ENCODE assay signal across 8 cellular contexts in the genomic region with DNA sequence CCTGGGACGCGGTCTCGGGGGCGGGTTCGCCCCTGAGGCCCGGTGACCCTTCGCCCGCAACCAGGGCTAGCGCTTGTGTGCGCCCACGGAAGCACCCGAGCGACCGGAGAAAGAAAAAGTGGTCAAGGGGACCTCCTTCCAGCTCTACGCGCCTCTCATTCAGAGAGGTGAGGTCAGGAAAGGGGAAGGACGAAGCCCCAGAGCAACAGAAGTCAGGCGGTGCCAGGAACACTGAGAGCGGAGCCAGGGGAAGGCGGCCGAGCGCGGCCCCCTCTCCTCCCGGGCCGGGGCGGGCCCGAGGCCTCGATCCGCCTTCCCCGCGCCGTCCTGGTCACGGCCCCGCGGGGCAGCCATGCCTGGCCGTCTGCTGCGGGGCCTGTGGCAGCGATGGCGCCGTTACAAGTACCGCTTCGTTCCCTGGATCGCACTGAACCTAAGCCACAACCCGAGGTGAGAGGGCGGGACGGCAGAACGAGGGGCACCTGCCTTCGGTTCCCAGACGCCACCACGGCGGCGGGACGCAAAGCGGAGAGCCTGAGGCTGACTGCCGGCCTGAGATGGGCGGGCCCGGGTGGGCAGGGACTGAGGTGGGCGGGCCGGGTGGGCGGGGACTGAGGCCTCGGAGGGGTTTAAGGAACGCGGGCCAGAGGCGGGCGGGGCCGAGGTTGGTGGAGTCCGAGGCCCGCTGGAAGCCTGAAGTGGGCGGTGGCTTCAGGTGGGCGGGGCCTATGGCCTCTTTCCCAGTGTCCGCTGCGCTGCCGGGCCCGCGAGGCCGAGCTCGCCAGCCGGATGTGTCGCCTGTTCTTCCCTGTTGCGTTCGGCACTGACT. TPM values are rescaled to one million over a fixed set of nuclear protein-coding genes. Genes with fewer than 3 reads are reported as not detected.
DNase-seq lines count a peak whose midpoint lies in the region; ATAC-seq and TF ChIP-seq lines count a peak whose summit lies in the region.

A gene with protein sequence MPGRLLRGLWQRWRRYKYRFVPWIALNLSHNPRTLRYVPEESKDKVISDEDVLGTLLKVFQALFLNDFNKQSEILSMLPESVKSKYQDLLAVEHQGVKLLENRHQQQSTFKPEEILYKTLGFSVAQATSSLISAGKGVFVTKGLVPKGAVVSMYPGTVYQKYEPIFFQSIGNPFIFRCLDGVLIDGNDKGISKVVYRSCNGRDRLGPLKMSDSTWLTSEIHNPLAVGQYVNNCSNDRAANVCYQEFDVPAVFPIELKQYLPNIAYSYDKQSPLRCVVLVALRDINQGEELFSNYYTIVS (plus strand): TSS at position 303 of the 829 bp plus-strand sequence. CDS start 50 bp downstream, at position 353.

- peaks cover 24% of the 10 kb centered on the region for H3K4me1 Mint-ChIP-seq in activated naive CD4-positive, alpha-beta T cell treated with anti-CD3 and anti-CD28 coated beads, Interleukin-2, amount 10 ng/mL, durations not matched to agents 7 days and 5 days

- H3K27me3 Mint-ChIP-seq in activated naive CD4-positive, alpha-beta T cell treated with anti-CD3 and anti-CD28 coated beads, Interleukin-2, amount 10 ng/mL, durations not matched to agents 7 days and 5 days, result peaks cover 30% of the 10 kb centered on the region

- TF ChIP-seq CTCF in HFF-Myc (IDR thresholded peaks at IDR 0.05; ENCODE audit: low read depth, low read length, missing control alignments) (no peak), gastroesophageal sphincter (IDR thresholded peaks at IDR 0.05) (no peak), neutrophil (IDR thresholded peaks at IDR 0.05) (peak; percentile 42), subcutaneous adipose tissue (IDR thresholded peaks at IDR 0.05; ENCODE audit: low read depth) (no peak)

- WGBS in gastroesophageal sphincter (ENCODE audit: low coverage in 1 of 2), 2 donors, result 2% methylated on average over 11 of the region's 81 CpGs; no CpG with 5 or more reads in 1 of the 2 donors

- H3K4me1 ChIP-seq in SJSA1 (replicated peaks) (peaks cover 12% of the 10 kb centered on the region), gastroesophageal sphincter (peaks cover 0 to 15% (median 5%) of the 10 kb centered on the region in 3 donors), neutrophil (ENCODE audit: control insufficient read depth in 1 of 2, insufficient read depth in 1 of 2, low read depth in 1 of 2, low read length in 1 of 2) (peaks cover 19 to 29% of the 10 kb centered on the region in 2 experiments)

- CTCF ChIA-PET in activated naive CD4-positive, alpha-beta T cell treated with anti-CD3 and anti-CD28 coated beads, Interleukin-2, amount 10 ng/mL, durations not matched to agents 7 days and 5 days (lab: Charles Lee), result interaction anchor here (0.5 to 5.2 kb wide), 4 partner anchors 9 to 389 kb away, joined by 3 to 24 read pairs (median 3); no protein-coding TSS in a partner anchor

- H3K4me3 ChIP-seq in HFF-Myc (replicated peaks; ENCODE audit: low read depth, low read length), result peak within 1 kb of the TSS; percentile 60
- H3K4me3 ChIP-seq in SJSA1, result peak within 1 kb of the TSS; percentile 75
- H3K4me3 ChIP-seq in gastroesophageal sphincter, result peak within 1 kb of the TSS; percentile 52 to 68
- H3K4me3 ChIP-seq in neutrophil (ENCODE audit: low read depth in 1 of 2, low read length in 1 of 2), result peak within 1 kb of the TSS; percentile 59 to 96

- H3K36me3 ChIP-seq in SJSA1 (no peaks in the 10 kb centered on the region), gastroesophageal sphincter (no peaks in the 10 kb centered on the region), neutrophil (no peaks in the 10 kb centered on the region)

- no peaks in the 10 kb centered on the region for H3K9me3 ChIP-seq in SJSA1 (replicated peaks)
- no peaks in the 10 kb centered on the region for H3K9me3 ChIP-seq in gastroesophageal sphincter
- no peaks in the 10 kb centered on the region for H3K9me3 ChIP-seq in neutrophil

- no peaks in the 10 kb centered on the region for H3K36me3 Mint-ChIP-seq in activated naive CD4-positive, alpha-beta T cell treated with anti-CD3 and anti-CD28 coated beads, Interleukin-2, amount 10 ng/mL, durations not matched to agents 7 days and 5 days

- peak within 1 kb of the TSS; percentile 88 for H3K27ac Mint-ChIP-seq in activated naive CD4-positive, alpha-beta T cell treated with anti-CD3 and anti-CD28 coated beads, Interleukin-2, amount 10 ng/mL, durations not matched to agents 7 days and 5 days

- peak; percentile 95 for ATAC-seq in gastroesophageal sphincter

- no peaks in the 10 kb centered on the region for H3K27me3 ChIP-seq in SJSA1 (replicated peaks)
- no peaks in the 10 kb centered on the region for H3K27me3 ChIP-seq in gastroesophageal sphincter
- H3K27me3 ChIP-seq in neutrophil, result no peaks in the 10 kb centered on the region

- peak; percentile 59 to 62 for TF ChIP-seq POLR2A in gastroesophageal sphincter (IDR thresholded peaks at IDR 0.05)

- no peak for TF ChIP-seq EP300 in gastroesophageal sphincter (IDR thresholded peaks at IDR 0.05)

- DNase-seq in GM04503 (ENCODE audit: low read depth) (peak; percentile 76), HFF-Myc (ENCODE audit: extremely low read depth, low read depth) (peak; percentile 83), MV-4-11 (lab: John Stamatoyannopoulos, UW) (peak; percentile 96), SJSA1 (ENCODE audit: low read depth in 1 of 2, low spot score in 2 of 2) (peak; percentile 98)
- peak; percentile 94 for DNase-seq in activated naive CD4-positive, alpha-beta T cell treated with anti-CD3 and anti-CD28 coated beads, Interleukin-2, amount 10 ng/mL, durations not matched to agents 7 days and 5 days

- H3K9me3 Mint-ChIP-seq in activated naive CD4-positive, alpha-beta T cell treated with anti-CD3 and anti-CD28 coated beads, Interleukin-2, amount 10 ng/mL, durations not matched to agents 7 days and 5 days, result no peaks in the 10 kb centered on the region

- H3K27ac ChIP-seq in SJSA1 (peak within 1 kb of the TSS; percentile 83), gastroesophageal sphincter (peak within 1 kb of the TSS; percentile 74 to 96 (median 94)), neutrophil (peak within 1 kb of the TSS; percentile 97)

- H3K4me3 Mint-ChIP-seq in activated naive CD4-positive, alpha-beta T cell treated with anti-CD3 and anti-CD28 coated beads, Interleukin-2, amount 10 ng/mL, durations not matched to agents 7 days and 5 days, result peak within 1 kb of the TSS; percentile 75

RNA-seq across cellular contexts. Expression of the gene that starts here (rescaled TPM):
- total RNA-seq in SJSA1 (2014; rRNA removed; shearing (Covaris generic)), result 17.8 and 24.3 TPM in 2 replicates
- total RNA-seq in gastroesophageal sphincter (10 to 100 TPM in 3 of 4 donors, 1 to 10 TPM in 1; 5.9 to 19.6 (median 15.5) TPM), subcutaneous adipose tissue (10 to 100 TPM; 11.0 to 26.1 (median 19.6) TPM)

Comparison
In these comparisons a context has a peak if more than half of its experiments do, and no peak if none do; other contexts are left out.
1. Peak in every context shown above with its lines: DNase-seq, ATAC-seq, H3K4me3 ChIP-seq and H3K27ac ChIP-seq.